In the genomic region with DNA sequence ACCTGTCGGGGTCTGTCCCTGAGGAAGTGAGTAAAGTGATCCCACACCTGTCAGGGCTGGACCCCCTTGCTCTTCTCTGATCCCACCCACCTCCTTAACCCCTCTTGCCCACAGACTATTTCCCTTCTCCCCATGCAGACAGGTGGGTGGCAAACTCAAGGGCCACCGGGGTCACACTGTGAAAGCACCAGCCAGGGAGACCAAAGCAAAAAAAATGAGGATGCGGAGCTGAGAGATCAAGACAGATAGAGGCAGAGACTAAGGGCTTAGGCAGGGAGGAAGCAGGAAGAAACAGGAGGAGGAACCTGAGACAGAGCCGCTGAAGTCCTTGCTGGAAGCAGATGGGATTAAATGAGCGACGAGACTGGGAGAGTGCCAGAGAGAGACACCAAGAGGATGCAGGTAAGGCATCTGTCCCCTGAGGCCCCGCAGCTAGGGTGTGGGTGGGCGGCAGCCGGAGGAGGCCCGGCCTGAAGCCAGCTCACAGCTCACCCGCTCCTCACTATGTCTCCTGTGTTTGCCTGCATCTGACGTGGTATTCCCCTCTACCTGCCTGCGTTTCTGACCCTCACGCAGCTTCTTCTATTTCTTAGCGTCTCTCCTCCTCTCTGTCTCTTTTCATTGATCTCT, we compare ENCODE assay signal across 8 cellular contexts. TPM values are rescaled to one million over a fixed set of nuclear protein-coding genes. Genes with fewer than 3 reads are reported as not detected.
DNase-seq lines count a peak whose midpoint lies in the region; ATAC-seq and TF ChIP-seq lines count a peak whose summit lies in the region.

No MANE protein-coding gene starts in this region.

- intact Hi-C loops in testis (cut with DNase I; ENCODE audit: low total_unique reads): no loop called here

- TF ChIP-seq POLR2A in testis (IDR thresholded peaks at IDR 0.05): no peak

- H3K9me3 Mint-ChIP-seq in activated CD8-positive, alpha-beta T cell treated with anti-CD3 and anti-CD28 coated beads, Interleukin-2, amount 10 ng/mL, durations not matched to agents 7 days and 5 days (ENCODE audit: insufficient read depth): no peaks in the 10 kb centered on the region

- peak overlapping the region in 1 of 2 donors; percentile 75 for H3K4me3 ChIP-seq in testis

- peaks cover 20% of the 10 kb centered on the region for H3K4me1 Mint-ChIP-seq in activated CD8-positive, alpha-beta T cell treated with anti-CD3 and anti-CD28 coated beads, Interleukin-2, amount 10 ng/mL, durations not matched to agents 7 days and 5 days (ENCODE audit: low read depth)

- peak; percentile 18 for DNase-seq in activated CD4-positive, alpha-beta T cell treated with anti-CD3 and anti-CD28 coated beads for 48 hours
- DNase-seq in activated CD4-positive, alpha-beta T cell treated with anti-CD3 and anti-CD28 coated beads, Interleukin-2, amount 50 U/mL, for 48 hours: no peak
- DNase-seq in activated CD8-positive, alpha-beta T cell treated with anti-CD3 and anti-CD28 coated beads, Interleukin-2, amount 10 ng/mL, durations not matched to agents 7 days and 5 days: no peak
- DNase-seq in iPS-NIHi7 (ENCODE audit: extremely low spot score) (peak; percentile 20), testis (no peak), mucosa of gallbladder (ENCODE audit: low spot score) (no peak), dermis blood vessel endothelial cell (no peak), NCI-H2107 (lab: John Stamatoyannopoulos, UW) (no peak)

- TF ChIP-seq CTCF in testis (IDR thresholded peaks at IDR 0.05): no peak

- CTCF ChIA-PET in activated CD8-positive, alpha-beta T cell treated with anti-CD3 and anti-CD28 coated beads, Interleukin-2, amount 10 ng/mL, durations not matched to agents 7 days and 5 days (lab: Charles Lee): interaction anchor here (1.0 to 2.4 kb wide), 2 partner anchors 16 to 56 kb away, joined by 3 to 11 read pairs; no protein-coding TSS in a partner anchor

- H3K36me3 ChIP-seq in testis (ENCODE audit: low read depth, missing control alignments): no peaks in the 10 kb centered on the region

- no peaks in the 10 kb centered on the region for H3K27me3 ChIP-seq in testis

- H3K9me3 ChIP-seq in testis: no peaks in the 10 kb centered on the region

- H3K27ac ChIP-seq in testis: peak overlapping the region; percentile 80 to 82

- WGBS in testis, 2 donors: 7 to 17% methylated on average over 13 to 15 of the region's 15 CpGs

- POLR2A ChIA-PET in activated CD8-positive, alpha-beta T cell treated with anti-CD3 and anti-CD28 coated beads, Interleukin-2, amount 10 ng/mL, durations not matched to agents 7 days and 5 days (lab: Charles Lee): interaction anchor here (1.1 kb wide), 2 partner anchors 24 to 56 kb away, joined by 3 read pairs; no protein-coding TSS in a partner anchor

- H3K27me3 Mint-ChIP-seq in activated CD8-positive, alpha-beta T cell treated with anti-CD3 and anti-CD28 coated beads, Interleukin-2, amount 10 ng/mL, durations not matched to agents 7 days and 5 days (ENCODE audit: low read depth): peaks cover 2% of the 10 kb centered on the region

- H3K4me3 Mint-ChIP-seq in activated CD8-positive, alpha-beta T cell treated with anti-CD3 and anti-CD28 coated beads, Interleukin-2, amount 10 ng/mL, durations not matched to agents 7 days and 5 days: peak overlapping the region; percentile 78

- ATAC-seq in activated CD8-positive, alpha-beta T cell treated with anti-CD3 and anti-CD28 coated beads, Interleukin-2, amount 10 ng/mL, durations not matched to agents 7 days and 5 days: no peak

- H3K36me3 Mint-ChIP-seq in activated CD8-positive, alpha-beta T cell treated with anti-CD3 and anti-CD28 coated beads, Interleukin-2, amount 10 ng/mL, durations not matched to agents 7 days and 5 days (ENCODE audit: low read depth): peaks cover 7% of the 10 kb centered on the region

- no peaks in the 10 kb centered on the region for H3K4me1 ChIP-seq in testis

- peak overlapping the region; percentile 61 for H3K27ac Mint-ChIP-seq in activated CD8-positive, alpha-beta T cell treated with anti-CD3 and anti-CD28 coated beads, Interleukin-2, amount 10 ng/mL, durations not matched to agents 7 days and 5 days

RNA-seq across cellular contexts. Expression of gene TIMM17B, which starts 7.2 kb away (rescaled TPM):
- total RNA-seq in activated CD8-positive, alpha-beta T cell treated with anti-CD3 and anti-CD28 coated beads, Interleukin-2, amount 10 ng/mL, durations not matched to agents 7 days and 5 days: 10 to 100 TPM; 41.6 to 44.1 TPM
- total RNA-seq in testis (10 to 100 TPM; 41.2 to 53.2 TPM), mucosa of gallbladder (55.3 TPM), dermis blood vessel endothelial cell (25.3 and 27.1 TPM in 2 replicates)
- polyA plus RNA-seq in testis (ENCODE audit: insufficient read depth, low read depth, low replicate concordance): 32.9 TPM

RNA-seq across cellular contexts. Expression of gene PQBP1, which starts 7.3 kb away (rescaled TPM):
- 10 to 100 TPM; 63.9 to 70.8 TPM for total RNA-seq in activated CD8-positive, alpha-beta T cell treated with anti-CD3 and anti-CD28 coated beads, Interleukin-2, amount 10 ng/mL, durations not matched to agents 7 days and 5 days
- total RNA-seq in testis: 10 to 100 TPM; 39.3 to 43.7 TPM
- polyA plus RNA-seq in testis (ENCODE audit: insufficient read depth, low read depth, low replicate concordance): 37.8 TPM
- 77.5 TPM for total RNA-seq in mucosa of gallbladder
- total RNA-seq in dermis blood vessel endothelial cell: 75.2 and 87.1 TPM in 2 replicates

RNA-seq across cellular contexts. Expression of gene SLC35A2, which starts 21.0 kb away (rescaled TPM):
- 10 to 100 TPM; 14.8 to 15.3 TPM for total RNA-seq in activated CD8-positive, alpha-beta T cell treated with anti-CD3 and anti-CD28 coated beads, Interleukin-2, amount 10 ng/mL, durations not matched to agents 7 days and 5 days
- total RNA-seq in testis: 10 to 100 TPM; 15.9 to 21.6 TPM
- polyA plus RNA-seq in testis (ENCODE audit: insufficient read depth, low read depth, low replicate concordance): 18.6 TPM
- total RNA-seq in mucosa of gallbladder: 50.4 TPM
- 13.6 and 16.7 TPM in 2 replicates for total RNA-seq in dermis blood vessel endothelial cell

RNA-seq across cellular contexts. Expression of gene PIM2, which starts 28.4 kb away (rescaled TPM):
- total RNA-seq in activated CD8-positive, alpha-beta T cell treated with anti-CD3 and anti-CD28 coated beads, Interleukin-2, amount 10 ng/mL, durations not matched to agents 7 days and 5 days: 10 to 100 TPM; 51.3 to 53.6 TPM
- 10 to 100 TPM; 21.5 to 23.0 TPM for total RNA-seq in testis
- polyA plus RNA-seq in testis (ENCODE audit: insufficient read depth, low read depth, low replicate concordance): 20.6 TPM
- total RNA-seq in mucosa of gallbladder: 11.5 TPM
- 4.8 and 6.5 TPM in 2 replicates for total RNA-seq in dermis blood vessel endothelial cell

RNA-seq across cellular contexts. Expression of gene PCSK1N, which starts 55.0 kb away (rescaled TPM):
- not detected for total RNA-seq in activated CD8-positive, alpha-beta T cell treated with anti-CD3 and anti-CD28 coated beads, Interleukin-2, amount 10 ng/mL, durations not matched to agents 7 days and 5 days
- total RNA-seq in testis (10 to 100 TPM; 62.5 to 82.8 TPM), mucosa of gallbladder (21.3 TPM), dermis blood vessel endothelial cell (0.17 and 0.42 TPM in 2 replicates)
- polyA plus RNA-seq in testis (ENCODE audit: insufficient read depth, low read depth, low replicate concordance): 8.6 TPM

Comparison
In these comparisons a context has a peak if more than half of its experiments do, and no peak if none do; other contexts are left out.
1. DNase-seq: peak in activated CD4-positive, alpha-beta T cell treated with anti-CD3 and anti-CD28 coated beads for 48 hours (single experiment) and iPS-NIHi7 (single experiment); none in activated CD4-positive, alpha-beta T cell treated with anti-CD3 and anti-CD28 coated beads, Interleukin-2, amount 50 U/mL, for 48 hours (0 of 2), activated CD8-positive, alpha-beta T cell treated with anti-CD3 and anti-CD28 coated beads, Interleukin-2, amount 10 ng/mL, durations not matched to agents 7 days and 5 days (single experiment), testis (single experiment), mucosa of gallbladder (single experiment), dermis blood vessel endothelial cell (single experiment) and NCI-H2107 (single experiment).